In genomic region chr7:66628361-66629221, GRCh38 we compare ENCODE assay signal across 1 cellular context.
A peak's percentile ranks its signal among the peaks of the same experiment; 100 is the strongest.
TF ChIP-seq lines count a peak whose summit lies in the region.

KCTD7 (plus strand) TSS chr7:66628881; CDS start chr7:66629065, 184 bp downstream.

TF ChIP-seq in HEK293, 187 proteins besides CTCF, POLR2A, EP300 and RAD21 (continued from another document and continues in another):
- TF ChIP-seq INSM2 (tag by site-specific recombination; IDR thresholded peaks at IDR 0.05) (no peak), ZSCAN4 (tag by site-specific recombination; IDR thresholded peaks at IDR 0.05) (no peak), ZNF596 (tag by site-specific recombination; IDR thresholded peaks at IDR 0.05) (0 out of 2 replicates have a peak, but pooled peaks have one; percentile 9), ZNF239 (tag by site-specific recombination; IDR thresholded peaks at IDR 0.05) (no peak), MYNN (tag by site-specific recombination; IDR thresholded peaks at IDR 0.05; ENCODE audit: borderline replicate concordance) (no peak), KLF1 (tag by site-specific recombination; IDR thresholded peaks at IDR 0.05) (peak; percentile 73), ZFP3 (tag by site-specific recombination; IDR thresholded peaks at IDR 0.05; ENCODE audit: low read depth) (no peak), ZNF513 (tag by site-specific recombination; IDR thresholded peaks at IDR 0.05) (no peak), ZFP69B (tag by site-specific recombination; IDR thresholded peaks at IDR 0.05) (no peak), ZNF558 (tag by site-specific recombination; IDR thresholded peaks at IDR 0.05) (no peak), ZNF423 (tag by site-specific recombination; IDR thresholded peaks at IDR 0.05) (no peak), SETDB1 (IDR thresholded peaks at IDR 0.05; ENCODE audit: insufficient read length, low read length) (no peak), ZNF658 (tag by site-specific recombination; IDR thresholded peaks at IDR 0.05) (no peak), ZNF302 (tag by site-specific recombination; IDR thresholded peaks at IDR 0.05; ENCODE audit: low read depth) (no peak), ZNF529 (tag by site-specific recombination; IDR thresholded peaks at IDR 0.05; ENCODE audit: insufficient replicate concordance) (no peak), SP2 (tag by site-specific recombination; IDR thresholded peaks at IDR 0.05) (peak; percentile 57), TSHZ1 (tag by site-specific recombination; IDR thresholded peaks at IDR 0.05; ENCODE audit: borderline replicate concordance) (no peak), SALL2 (tag by site-specific recombination; IDR thresholded peaks at IDR 0.05; ENCODE audit: borderline replicate concordance) (no peak), ZNF76 (tag by site-specific recombination; IDR thresholded peaks at IDR 0.05; ENCODE audit: borderline replicate concordance, low read depth) (no peak; the same call in 1 of the 2 replicates), ZNF473 (tag by site-specific recombination; IDR thresholded peaks at IDR 0.05) (no peak), ZNF624 (tag by site-specific recombination; IDR thresholded peaks at IDR 0.05) (no peak), ZNF488 (tag by site-specific recombination; IDR thresholded peaks at IDR 0.05) (no peak), ZNF140 (tag by site-specific recombination; IDR thresholded peaks at IDR 0.05) (no peak), ZSCAN23 (tag by site-specific recombination; IDR thresholded peaks at IDR 0.05) (no peak), ZBTB26 (tag by site-specific recombination; optimal IDR thresholded peaks at IDR 0.05) (peak; percentile 83), ZNF776 (tag by site-specific recombination; IDR thresholded peaks at IDR 0.05; ENCODE audit: borderline replicate concordance) (no peak), ZNF37A (tag by site-specific recombination; IDR thresholded peaks at IDR 0.05) (no peak)
- TF ChIP-seq, protein P1, sequence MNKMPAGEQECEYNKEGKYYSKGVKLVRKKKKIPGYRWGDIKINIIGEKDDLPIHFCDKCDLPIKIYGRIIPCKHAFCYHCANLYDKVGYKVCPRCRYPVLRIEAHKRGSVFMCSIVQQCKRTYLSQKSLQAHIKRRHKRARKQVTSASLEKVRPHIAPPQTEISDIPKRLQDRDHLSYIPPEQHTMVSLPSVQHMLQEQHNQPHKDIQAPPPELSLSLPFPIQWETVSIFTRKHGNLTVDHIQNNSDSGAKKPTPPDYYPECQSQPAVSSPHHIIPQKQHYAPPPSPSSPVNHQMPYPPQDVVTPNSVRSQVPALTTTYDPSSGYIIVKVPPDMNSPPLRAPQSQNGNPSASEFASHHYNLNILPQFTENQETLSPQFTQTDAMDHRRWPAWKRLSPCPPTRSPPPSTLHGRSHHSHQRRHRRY (tag by site-specific recombination; IDR thresholded peaks at IDR 0.05), result no peak
- TF ChIP-seq, protein P2, sequence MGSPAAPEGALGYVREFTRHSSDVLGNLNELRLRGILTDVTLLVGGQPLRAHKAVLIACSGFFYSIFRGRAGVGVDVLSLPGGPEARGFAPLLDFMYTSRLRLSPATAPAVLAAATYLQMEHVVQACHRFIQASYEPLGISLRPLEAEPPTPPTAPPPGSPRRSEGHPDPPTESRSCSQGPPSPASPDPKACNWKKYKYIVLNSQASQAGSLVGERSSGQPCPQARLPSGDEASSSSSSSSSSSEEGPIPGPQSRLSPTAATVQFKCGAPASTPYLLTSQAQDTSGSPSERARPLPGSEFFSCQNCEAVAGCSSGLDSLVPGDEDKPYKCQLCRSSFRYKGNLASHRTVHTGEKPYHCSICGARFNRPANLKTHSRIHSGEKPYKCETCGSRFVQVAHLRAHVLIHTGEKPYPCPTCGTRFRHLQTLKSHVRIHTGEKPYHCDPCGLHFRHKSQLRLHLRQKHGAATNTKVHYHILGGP (tag by site-specific recombination; IDR thresholded peaks at IDR 0.05), result no peak
- TF ChIP-seq, protein P3, sequence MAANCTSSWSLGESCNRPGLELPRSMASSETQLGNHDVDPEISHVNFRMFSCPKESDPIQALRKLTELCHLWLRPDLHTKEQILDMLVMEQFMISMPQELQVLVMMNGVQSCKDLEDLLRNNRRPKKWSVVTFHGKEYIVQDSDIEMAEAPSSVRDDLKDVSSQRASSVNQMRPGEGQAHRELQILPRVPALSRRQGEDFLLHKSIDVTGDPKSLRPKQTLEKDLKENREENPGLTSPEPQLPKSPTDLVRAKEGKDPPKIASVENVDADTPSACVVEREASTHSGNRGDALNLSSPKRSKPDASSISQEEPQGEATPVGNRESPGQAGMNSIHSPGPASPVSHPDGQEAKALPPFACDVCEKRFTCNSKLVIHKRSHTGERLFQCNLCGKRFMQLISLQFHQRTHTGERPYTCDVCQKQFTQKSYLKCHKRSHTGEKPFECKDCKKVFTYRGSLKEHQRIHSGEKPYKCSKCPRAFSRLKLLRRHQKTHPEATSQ (tag by site-specific recombination; IDR thresholded peaks at IDR 0.05), result no peak
- TF ChIP-seq, protein P4, sequence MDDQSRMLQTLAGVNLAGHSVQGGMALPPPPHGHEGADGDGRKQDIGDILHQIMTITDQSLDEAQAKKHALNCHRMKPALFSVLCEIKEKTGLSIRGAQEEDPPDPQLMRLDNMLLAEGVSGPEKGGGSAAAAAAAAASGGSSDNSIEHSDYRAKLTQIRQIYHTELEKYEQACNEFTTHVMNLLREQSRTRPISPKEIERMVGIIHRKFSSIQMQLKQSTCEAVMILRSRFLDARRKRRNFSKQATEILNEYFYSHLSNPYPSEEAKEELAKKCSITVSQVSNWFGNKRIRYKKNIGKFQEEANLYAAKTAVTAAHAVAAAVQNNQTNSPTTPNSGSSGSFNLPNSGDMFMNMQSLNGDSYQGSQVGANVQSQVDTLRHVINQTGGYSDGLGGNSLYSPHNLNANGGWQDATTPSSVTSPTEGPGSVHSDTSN (CRISPR knock-in tag; IDR thresholded peaks at IDR 0.05), result peak; percentile 97
- TF ChIP-seq, protein P5, sequence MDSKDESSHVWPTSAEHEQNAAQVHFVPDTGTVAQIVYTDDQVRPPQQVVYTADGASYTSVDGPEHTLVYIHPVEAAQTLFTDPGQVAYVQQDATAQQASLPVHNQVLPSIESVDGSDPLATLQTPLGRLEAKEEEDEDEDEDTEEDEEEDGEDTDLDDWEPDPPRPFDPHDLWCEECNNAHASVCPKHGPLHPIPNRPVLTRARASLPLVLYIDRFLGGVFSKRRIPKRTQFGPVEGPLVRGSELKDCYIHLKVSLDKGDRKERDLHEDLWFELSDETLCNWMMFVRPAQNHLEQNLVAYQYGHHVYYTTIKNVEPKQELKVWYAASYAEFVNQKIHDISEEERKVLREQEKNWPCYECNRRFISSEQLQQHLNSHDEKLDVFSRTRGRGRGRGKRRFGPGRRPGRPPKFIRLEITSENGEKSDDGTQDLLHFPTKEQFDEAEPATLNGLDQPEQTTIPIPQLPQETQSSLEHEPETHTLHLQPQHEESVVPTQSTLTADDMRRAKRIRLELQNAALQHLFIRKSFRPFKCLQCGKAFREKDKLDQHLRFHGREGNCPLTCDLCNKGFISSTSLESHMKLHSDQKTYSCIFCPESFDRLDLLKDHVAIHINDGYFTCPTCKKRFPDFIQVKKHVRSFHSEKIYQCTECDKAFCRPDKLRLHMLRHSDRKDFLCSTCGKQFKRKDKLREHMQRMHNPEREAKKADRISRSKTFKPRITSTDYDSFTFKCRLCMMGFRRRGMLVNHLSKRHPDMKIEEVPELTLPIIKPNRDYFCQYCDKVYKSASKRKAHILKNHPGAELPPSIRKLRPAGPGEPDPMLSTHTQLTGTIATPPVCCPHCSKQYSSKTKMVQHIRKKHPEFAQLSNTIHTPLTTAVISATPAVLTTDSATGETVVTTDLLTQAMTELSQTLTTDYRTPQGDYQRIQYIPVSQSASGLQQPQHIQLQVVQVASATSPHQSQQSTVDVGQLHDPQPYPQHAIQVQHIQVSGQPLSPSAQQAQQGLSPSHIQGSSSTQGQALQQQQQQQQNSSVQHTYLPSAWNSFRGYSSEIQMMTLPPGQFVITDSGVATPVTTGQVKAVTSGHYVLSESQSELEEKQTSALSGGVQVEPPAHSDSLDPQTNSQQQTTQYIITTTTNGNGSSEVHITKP (tag by site-specific recombination; IDR thresholded peaks at IDR 0.05), result no peak
- TF ChIP-seq, protein P6, sequence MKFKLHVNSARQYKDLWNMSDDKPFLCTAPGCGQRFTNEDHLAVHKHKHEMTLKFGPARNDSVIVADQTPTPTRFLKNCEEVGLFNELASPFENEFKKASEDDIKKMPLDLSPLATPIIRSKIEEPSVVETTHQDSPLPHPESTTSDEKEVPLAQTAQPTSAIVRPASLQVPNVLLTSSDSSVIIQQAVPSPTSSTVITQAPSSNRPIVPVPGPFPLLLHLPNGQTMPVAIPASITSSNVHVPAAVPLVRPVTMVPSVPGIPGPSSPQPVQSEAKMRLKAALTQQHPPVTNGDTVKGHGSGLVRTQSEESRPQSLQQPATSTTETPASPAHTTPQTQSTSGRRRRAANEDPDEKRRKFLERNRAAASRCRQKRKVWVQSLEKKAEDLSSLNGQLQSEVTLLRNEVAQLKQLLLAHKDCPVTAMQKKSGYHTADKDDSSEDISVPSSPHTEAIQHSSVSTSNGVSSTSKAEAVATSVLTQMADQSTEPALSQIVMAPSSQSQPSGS (tag by site-specific recombination; IDR thresholded peaks at IDR 0.05; ENCODE audit: low read depth), result no peak
